Comparison of ENCODE assay signal across 2 cellular contexts in genomic region chr22:19066531-19067271, GRCh38.
TF ChIP-seq lines count a peak whose summit lies in the region.

No MANE protein-coding gene starts in this region.

TF ChIP-seq in IMR-90, 13 proteins besides CTCF, POLR2A, EP300 and RAD21:
- TF ChIP-seq BHLHE40 (IDR thresholded peaks at IDR 0.05; ENCODE audit: low read depth, low read length): no peak
- no peak for TF ChIP-seq CEBPB (IDR thresholded peaks at IDR 0.05; ENCODE audit: low read depth, low read length)
- TF ChIP-seq MXI1 (IDR thresholded peaks at IDR 0.05; ENCODE audit: borderline replicate concordance, low read depth, low read length): peak; percentile 53; the same call in 1 of the 2 replicates
- TF ChIP-seq FOS (IDR thresholded peaks at IDR 0.05; ENCODE audit: low read depth, low read length): 0 out of 2 replicates have a peak, but pooled peaks have one; percentile 21
- TF ChIP-seq MAFK (IDR thresholded peaks at IDR 0.05; ENCODE audit: low read depth, low read length): no peak
- TF ChIP-seq CHD1 (IDR thresholded peaks at IDR 0.05; ENCODE audit: low read depth, low read length): no peak
- TF ChIP-seq MAZ (IDR thresholded peaks at IDR 0.05; ENCODE audit: borderline replicate concordance, low read depth, low read length): peak; percentile 65; the same call in 1 of the 2 replicates
- no peak for TF ChIP-seq RCOR1 (IDR thresholded peaks at IDR 0.05; ENCODE audit: insufficient replicate concordance, low read length)
- TF ChIP-seq SMC3 (IDR thresholded peaks at IDR 0.05; ENCODE audit: low read depth, low read length): no peak

TF ChIP-seq in HepG2, 621 proteins besides CTCF, POLR2A, EP300 and RAD21:
- TF ChIP-seq KDM3A (CRISPR knock-in tag; IDR thresholded peaks at IDR 0.05; ENCODE audit: low read depth) (no peak), PHF8 (CRISPR knock-in tag; IDR thresholded peaks at IDR 0.05) (no peak), RBM22 (optimal IDR thresholded peaks at IDR 0.05; ENCODE audit: low read length) (peak; percentile 25), MBNL3 (CRISPR knock-in tag; conservative IDR thresholded peaks at IDR 0.05) (no peak)
